Comparison of ENCODE assay signal across 12 cellular contexts in genomic region chr2:239025081-239025801, GRCh38.
DNase-seq lines count a peak whose midpoint lies in the region; ATAC-seq and TF ChIP-seq lines count a peak whose summit lies in the region.
"Had no signal": no experiment of that assay in that cellular context is flagged by ENCODE, and none has a peak within 500 bp of the region (broad histone marks: within the 10 kb centered on the region; RNA-seq: fewer than 3 reads in every experiment).

No MANE protein-coding gene starts in this region.

- peak; percentile 62 for ATAC-seq in SK-N-SH treated with all-trans-retinoic acid at 6 μM for 48 hours
- ATAC-seq: effector memory CD8-positive, alpha-beta T cell had no signal

- H3K4me3 ChIP-seq in fibroblast of the aortic adventitia (ENCODE audit: low read depth, low read length) = no peak overlapping the region
- no peak overlapping the region for H3K4me3 ChIP-seq in retinal pigment epithelial cell (ENCODE audit: low read length)
- no peak overlapping the region for H3K4me3 ChIP-seq in H7 (ENCODE audit: insufficient read depth, low read depth, low read length)

- DNase-seq in GM04504 (ENCODE audit: low read depth) (peak; percentile 28), fibroblast of the aortic adventitia (ENCODE audit: low read depth) (peak; percentile 88), retinal pigment epithelial cell (ENCODE audit: low read depth) (peak; percentile 61), GM10266 (ENCODE audit: extremely low spot score) (no peak), H7 (no peak), DMS 273 (lab: John Stamatoyannopoulos, UW; ENCODE audit: unreplicated experiment) (no peak), cortex of kidney (lab: John Stamatoyannopoulos, UW) (no peak)
- DNase-seq: activated CD4-positive, alpha-beta memory T cell treated with anti-CD3 and anti-CD28 coated beads, Interleukin-2, amount 10 ng/mL, durations not matched to agents 7 days and 5 days; DMS153; effector memory CD8-positive, alpha-beta T cell; NCI-H1694 treated with DMSO at 0.1 percent for 48 hours had no signal

- H3K36me3 ChIP-seq in H7 (replicated peaks; ENCODE audit: control insufficient read depth, insufficient read depth, low read length) = no peaks in the 10 kb centered on the region

- TF ChIP-seq CTCF in fibroblast of the aortic adventitia (IDR thresholded peaks at IDR 0.05; ENCODE audit: insufficient read depth, low read length) (no peak), retinal pigment epithelial cell (conservative IDR thresholded peaks at IDR 0.05; ENCODE audit: low read depth, low read length) (no peak), GM10266 (IDR thresholded peaks at IDR 0.05; ENCODE audit: control insufficient read depth, insufficient read depth, low read depth, missing control alignments) (no peak)

- H3K27me3 ChIP-seq in H7 (ENCODE audit: control insufficient read depth, insufficient read depth, low read length) = no peaks in the 10 kb centered on the region

TF ChIP-seq in SK-N-SH treated with all-trans-retinoic acid at 6 μM for 48 hours, 23 proteins besides CTCF, POLR2A, EP300 and RAD21:
- TF ChIP-seq SNAI2 (CRISPR knock-in tag; IDR thresholded peaks at IDR 0.05) (no peak), CREB5 (CRISPR knock-in tag; IDR thresholded peaks at IDR 0.05; ENCODE audit: low read depth) (no peak), CSDC2 (CRISPR knock-in tag; IDR thresholded peaks at IDR 0.05) (no peak), ZNF70 (CRISPR knock-in tag; IDR thresholded peaks at IDR 0.05) (no peak), ESRRG (CRISPR knock-in tag; IDR thresholded peaks at IDR 0.05) (no peak), ISL1 (CRISPR knock-in tag; IDR thresholded peaks at IDR 0.05) (no peak), ZFP30 (CRISPR knock-in tag; IDR thresholded peaks at IDR 0.05) (no peak), RARB (CRISPR knock-in tag; IDR thresholded peaks at IDR 0.05) (no peak), CSRNP3 (CRISPR knock-in tag; IDR thresholded peaks at IDR 0.05) (no peak), TOX (CRISPR knock-in tag; IDR thresholded peaks at IDR 0.05; ENCODE audit: borderline replicate concordance) (no peak), GLIS3 (CRISPR knock-in tag; IDR thresholded peaks at IDR 0.05) (no peak)

Comparison
In these comparisons a context has a peak if more than half of its experiments do, and no peak if none do; other contexts are left out.
1. DNase-seq: peak in GM04504 (single experiment), fibroblast of the aortic adventitia (single experiment) and retinal pigment epithelial cell (single experiment); none in GM10266 (single experiment), H7 (single experiment), DMS 273 (single experiment) and cortex of kidney (single experiment).